In genomic region chr4:2809610-2810180, GRCh38 we compare ENCODE assay signal across 18 cellular contexts. TPM values are rescaled to one million over a fixed set of nuclear protein-coding genes. Genes with fewer than 3 reads are reported as not detected.
DNase-seq lines count a peak whose midpoint lies in the region; ATAC-seq, FAIRE-seq and TF ChIP-seq lines count a peak whose summit lies in the region.
"Had no signal": no experiment of that assay in that cellular context is flagged by ENCODE, and none has a peak within 500 bp of the region (broad histone marks: within the 10 kb centered on the region; RNA-seq: fewer than 3 reads in every experiment).

No MANE protein-coding gene starts in this region.

- H3K27ac Mint-ChIP-seq in CD4-positive, alpha-beta memory T cell = peak overlapping the region in 5 of 7 donors; percentile 17 to 82 (median 42)
- peak overlapping the region in 2 of 3 experiments; percentile 64 to 96 for H3K27ac Mint-ChIP-seq in nephron
- H3K27ac Mint-ChIP-seq: activated CD4-positive, alpha-beta T cell treated with anti-CD3 and anti-CD28 coated beads for 36 hours had no signal

- H3F3A ChIP-seq in PC-9 (ENCODE audit: insufficient read depth, low read depth) = no peaks in the 10 kb centered on the region

- H2AFZ ChIP-seq in K562 (ENCODE audit: low read depth, low read length) = no peak overlapping the region
- no peak overlapping the region for H2AFZ ChIP-seq in PC-9

- H3K27ac ChIP-seq in CD4-positive, alpha-beta memory T cell (ENCODE audit: low read depth, low read length) = no peak overlapping the region
- H3K27ac ChIP-seq in K562 (ENCODE audit: extremely low read depth, low read depth, low read length) (no peak overlapping the region), PC-9 (no peak overlapping the region)

- BruUV-seq in K562 (replicated peaks; lab: Mats Ljungman, UMichigan) = no TSS peak
- no TSS peak for BruUV-seq in PC-9 (replicated peaks; lab: Mats Ljungman, UMichigan)

- no peaks in the 10 kb centered on the region; the same call in 2 of the 3 replicates for H3K79me2 ChIP-seq in K562 (ENCODE audit: control insufficient read depth, insufficient read depth, low read length)
- no peaks in the 10 kb centered on the region for H3K79me2 ChIP-seq in PC-9 (ENCODE audit: low read depth)

- no peak for TF ChIP-seq CTCF in K562 (IDR thresholded peaks at IDR 0.05 in 2 of 3, conservative IDR thresholded peaks at IDR 0.05 in 1 of 3; ENCODE audit: insufficient read depth in 2 of 3, low read depth in 1 of 3, low read length in 3 of 3)
- no peak for TF ChIP-seq CTCF in nephron (IDR thresholded peaks at IDR 0.05; ENCODE audit: unreplicated experiment in 3 of 3)
- TF ChIP-seq CTCF in PC-9 (conservative IDR thresholded peaks at IDR 0.05) = no peak

- FAIRE-seq in K562 (lab: Jason Lieb, UNC) = no peak

- H3K4me1 ChIP-seq in CD4-positive, alpha-beta memory T cell (ENCODE audit: insufficient read depth, low read length) = peaks cover 32% of the 10 kb centered on the region
- peaks cover 0 to 76% of the 10 kb centered on the region in 2 experiments; a peak in 3 of 5 replicates for H3K4me1 ChIP-seq in K562 (replicated peaks in 1 of 2; ENCODE audit: control insufficient read depth in 2 of 2, insufficient read depth in 2 of 2, low read length in 2 of 2)
- H3K4me1 ChIP-seq in PC-9 (replicated peaks; ENCODE audit: insufficient read depth) = peaks cover 25% of the 10 kb centered on the region

- in situ Hi-C loops in K562 (cut with MboI) = no loop called here

- H3K36me3 ChIP-seq in CD4-positive, alpha-beta memory T cell (ENCODE audit: insufficient read depth, low read length) = no peaks in the 10 kb centered on the region
- H3K36me3 ChIP-seq in K562 (ENCODE audit: control insufficient read depth, insufficient read depth, low read length) (no peaks in the 10 kb centered on the region), PC-9 (ENCODE audit: low read depth) (no peaks in the 10 kb centered on the region)
- H3K36me3 ChIP-seq: BE2C had no signal

- no peaks in the 10 kb centered on the region for H3K9me3 ChIP-seq in CD4-positive, alpha-beta memory T cell (ENCODE audit: control insufficient read depth in 1 of 2, low read length in 2 of 2)
- H3K9me3 ChIP-seq in K562 (replicated peaks; ENCODE audit: control insufficient read depth, insufficient read depth, low read depth, low read length) (no peaks in the 10 kb centered on the region), PC-9 (ENCODE audit: insufficient read depth, low read depth) (no peaks in the 10 kb centered on the region)
- H3K9me3 ChIP-seq: BE2C, testis had no signal

- no peak for TF ChIP-seq RAD21 in K562 (CRISPR knock-in tag; conservative IDR thresholded peaks at IDR 0.05 in 1 of 2, IDR thresholded peaks at IDR 0.05 in 1 of 2)

- H3K27me3 Mint-ChIP-seq in CD4-positive, alpha-beta memory T cell = no peaks in the 10 kb centered on the region
- no peaks in the 10 kb centered on the region for H3K27me3 Mint-ChIP-seq in nephron (ENCODE audit: low read depth)
- H3K27me3 Mint-ChIP-seq: activated CD4-positive, alpha-beta T cell treated with anti-CD3 and anti-CD28 coated beads for 36 hours had no signal

- peak overlapping the region in 1 of 2 experiments; percentile 82; a peak in 2 of 4 replicates for H3K9ac ChIP-seq in K562 (ENCODE audit: insufficient read depth in 1 of 2, low read depth in 2 of 2, low read length in 2 of 2)

- no peaks in the 10 kb centered on the region for H3K9me3 Mint-ChIP-seq in CD4-positive, alpha-beta memory T cell
- H3K9me3 Mint-ChIP-seq in nephron = peaks cover 4% of the 10 kb centered on the region
- H3K9me3 Mint-ChIP-seq: natural killer cell; T-helper 2 cell treated with Interferon-gamma antibody and Interleukin-4, amounts not matched to agents 5 μg/mL and 100 μg/mL, for 36 hours had no signal

- H3K4me1 Mint-ChIP-seq in CD4-positive, alpha-beta memory T cell = peaks cover 21 to 44% (median 29%) of the 10 kb centered on the region in 4 donors
- H3K4me1 Mint-ChIP-seq in nephron = peaks cover 39% of the 10 kb centered on the region

- CTCF ChIA-PET in CD4-positive, alpha-beta memory T cell (lab: Charles Lee; ENCODE audit: partially characterized antibody) = no interaction called here
- CTCF ChIA-PET in K562 (lab: Yijun Ruan, JAX; ENCODE audit: low intra/inter-chr PET ratio) = no interaction called here
- CTCF ChIA-PET in PC-9 (lab: Charles Lee) = interaction anchor here (0.8 kb wide), 1 partner anchor 9 kb away, joined by 4 read pairs; no protein-coding TSS in a partner anchor

- no peak overlapping the region for H3K4me2 ChIP-seq in K562 (ENCODE audit: insufficient read depth, low read length)
- H3K4me2 ChIP-seq in PC-9 = no peak overlapping the region

- WGBS in K562 (ENCODE audit: insufficient coverage, low coverage, missing lambda C conversion rate) = 66% methylated on average over 10 of the region's 10 CpGs

- peaks cover 0 to 16% of the 10 kb centered on the region in 2 donors for H3K36me3 Mint-ChIP-seq in CD4-positive, alpha-beta memory T cell
- H3K36me3 Mint-ChIP-seq in nephron (ENCODE audit: low read depth) = peaks cover 4% of the 10 kb centered on the region
- H3K36me3 Mint-ChIP-seq: natural killer cell had no signal

- intact Hi-C loops in CD4-positive, alpha-beta memory T cell (cut with micrococcal nuclease) = loop anchor here (10.0 kb wide), 1 partner anchor 45 kb away; no protein-coding TSS in a partner anchor
- intact Hi-C loops in K562 (cut with micrococcal nuclease) (no loop called here), PC-9 (cut with micrococcal nuclease; ENCODE audit: unreplicated experiment) (no loop called here)

- H3K9me1 ChIP-seq in K562 (ENCODE audit: control insufficient read depth, insufficient read depth, low read length) = peaks cover 5% of the 10 kb centered on the region

- no peak for TF ChIP-seq EP300 in K562 (IDR thresholded peaks at IDR 0.05; ENCODE audit: low read length)

- no peaks in the 10 kb centered on the region for H3K27me3 ChIP-seq in CD4-positive, alpha-beta memory T cell (ENCODE audit: insufficient read depth, low read length)
- no peaks in the 10 kb centered on the region for H3K27me3 ChIP-seq in K562 (ENCODE audit: control insufficient read depth in 2 of 2, insufficient read depth in 2 of 2, low read length in 2 of 2)
- H3K27me3 ChIP-seq in PC-9 (ENCODE audit: insufficient read depth, low read depth) = no peaks in the 10 kb centered on the region
- H3K27me3 ChIP-seq: BE2C, testis had no signal

- TF ChIP-seq POLR2A in K562 (conservative IDR thresholded peaks at IDR 0.05) = no peak

- no peak for ATAC-seq in K562
- no peak for ATAC-seq in GM21619 (IDR thresholded peaks at IDR 0.05; ENCODE audit: unreplicated experiment)
- ATAC-seq: activated CD4-positive, alpha-beta T cell treated with anti-CD3 and anti-CD28 coated beads for 36 hours; left colon; natural killer cell had no signal

- no peaks in the 10 kb centered on the region for H3K9me2 ChIP-seq in PC-9 (ENCODE audit: insufficient read depth)

- POLR2A ChIA-PET in CD4-positive, alpha-beta memory T cell (lab: Charles Lee; ENCODE audit: partially characterized antibody) = interaction anchor here (0.9 to 8.1 kb wide), 3 partner anchors 11 to 33 kb away, joined by 3 to 77 read pairs (median 15); partner anchors contain the start of gene ADD1
- POLR2A ChIA-PET in K562 (lab: Yijun Ruan, JAX) = interaction anchor here (0.7 to 1.8 kb wide), 3 partner anchors 9 to 39 kb away, joined by 4 to 5 read pairs (median 4); no protein-coding TSS in a partner anchor
- POLR2A ChIA-PET in PC-9 (lab: Charles Lee; ENCODE audit: unreplicated experiment) = no interaction called here

- peak in 1 of 5 donors; percentile 31 for DNase-seq in CD4-positive, alpha-beta memory T cell
- DNase-seq in NCI-H1092 (lab: John Stamatoyannopoulos, UW) (peak; percentile 49), K562 (ENCODE audit: extremely low read depth in 1 of 4, low spot score in 3 of 4) (no peak), PC-9 (no peak), NCI-H526 treated with DMSO at 0.1 percent for 48 hours (lab: John Stamatoyannopoulos, UW) (no peak)
- no peak for DNase-seq in effector CD8-positive, alpha-beta T cell (lab: John Stamatoyannopoulos, UW)
- DNase-seq: activated CD4-positive, alpha-beta T cell treated with anti-CD3 and anti-CD28 coated beads for 36 hours; BE2C; DMS79 treated with DMSO at 0.1 percent for 48 hours; foreskin melanocyte; left colon; natural killer cell; SHP77 treated with DMSO at 0.1 percent for 48 hours; stimulated activated CD4-positive, alpha-beta T cell treated with anti-CD3 and anti-CD28 coated beads, Interleukin-1b, Interleukin-23, amount 100 ng/mL, for 48 hours; testis had no signal

- H4K20me1 ChIP-seq in K562 (replicated peaks; ENCODE audit: control insufficient read depth, insufficient read depth, low read length) = peaks cover 10% of the 10 kb centered on the region; the same call in 1 of the 2 replicates
- peaks cover 6% of the 10 kb centered on the region; the same call in 1 of the 2 replicates for H4K20me1 ChIP-seq in PC-9 (ENCODE audit: insufficient read depth)

- peak overlapping the region in 3 of 8 donors; percentile 33 to 66 (median 42) for H3K4me3 Mint-ChIP-seq in CD4-positive, alpha-beta memory T cell
- H3K4me3 Mint-ChIP-seq in nephron = no peak overlapping the region
- H3K4me3 Mint-ChIP-seq: activated CD4-positive, alpha-beta T cell treated with anti-CD3 and anti-CD28 coated beads for 36 hours; natural killer cell; T-helper 2 cell treated with Interferon-gamma antibody and Interleukin-4, amounts not matched to agents 5 μg/mL and 100 μg/mL, for 36 hours had no signal

- H3K4me3 ChIP-seq in CD4-positive, alpha-beta memory T cell (ENCODE audit: low read length in 2 of 2) = no peak overlapping the region
- H3K4me3 ChIP-seq in K562 (no peak overlapping the region), PC-9 (no peak overlapping the region)
- H3K4me3 ChIP-seq: testis had no signal

RNA-seq across cellular contexts. Expression of gene SH3BP2, which starts 16.8 kb away (rescaled TPM):
- total RNA-seq in CD4-positive, alpha-beta memory T cell = 10 to 100 TPM; 37.9 to 44.3 TPM
- 10 to 100 TPM in 1 of 2 donors, 1 to 10 TPM in 1; 3.8 to 16.3 TPM for polyA plus RNA-seq in CD4-positive, alpha-beta memory T cell
- total RNA-seq in K562 (2011; cell fraction: chromatin; rRNA removed; ENCODE audit: low replicate concordance) = 49.1 and 137 TPM in 2 replicates
- 57.9 and 62.0 TPM in 2 replicates for total RNA-seq in K562 (2011; cell fraction: nucleolus; rRNA removed)
- total RNA-seq in K562 (2011; cell fraction: nucleoplasm; rRNA removed) = 59.4 and 93.7 TPM in 2 replicates
- total RNA-seq in K562 (2014; rRNA removed) (9.7 and 15.9 TPM in 2 replicates), K562 (2014; rRNA removed; fragmentation: Illumina TruSeq; extraction: Trizol) (3.7 and 3.9 TPM in 2 replicates), K562 (2015; rRNA removed; fragmentation: Illumina TruSeq; extraction: Trizol) (3.5 and 5.6 TPM in 2 replicates), K562 (2021) (10.8 and 16.0 TPM in 2 replicates), PC-9 (2021) (40.4 and 54.0 TPM in 2 replicates)
- polyA plus RNA-seq in K562 (2011; rRNA removed) (9.6 and 13.9 TPM in 2 replicates), K562 (2014; fragmentation: Illumina TruSeq; extraction: Trizol) (5.1 and 10.9 TPM in 2 replicates), K562 (2014; fragmentation: Nextera tagmentation; extraction: Ambion mirVana) (under 1 TPM; 0.34 to 0.72 TPM), K562 (2014; rRNA removed) (14.2 and 17.6 TPM in 2 replicates)
- polyA plus RNA-seq in K562 (2011; cell fraction: cytosol; rRNA removed) = 10.6 and 10.7 TPM in 2 replicates
- polyA plus RNA-seq in K562 (2011; cell fraction: nucleus; rRNA removed) = 88.6 and 117 TPM in 2 replicates
- 4.4 and 18.7 TPM in 2 replicates for polyA plus RNA-seq in K562 (2012)
- 18.0 and 41.6 TPM in 2 replicates for polyA minus RNA-seq in K562 (2011; rRNA and poly(A)+ RNA removed)
- polyA minus RNA-seq in K562 (2011; cell fraction: cytosol; rRNA and poly(A)+ RNA removed) = 5.7 and 10.8 TPM in 2 replicates
- 26.8 and 33.3 TPM in 2 replicates for polyA minus RNA-seq in K562 (2011; cell fraction: nucleus; rRNA and poly(A)+ RNA removed)

RNA-seq across cellular contexts. Expression of gene ADD1, which starts 33.9 kb away (rescaled TPM):
- total RNA-seq in CD4-positive, alpha-beta memory T cell = 100 to 1,000 TPM; 289 to 293 TPM
- polyA plus RNA-seq in CD4-positive, alpha-beta memory T cell = 100 to 1,000 TPM; 159 to 171 TPM
- total RNA-seq in K562 (2011; cell fraction: chromatin; rRNA removed; ENCODE audit: low replicate concordance) = 289 and 338 TPM in 2 replicates
- total RNA-seq in K562 (2011; cell fraction: nucleolus; rRNA removed) = 122 and 133 TPM in 2 replicates
- 186 and 236 TPM in 2 replicates for total RNA-seq in K562 (2011; cell fraction: nucleoplasm; rRNA removed)
- total RNA-seq in K562 (2014; rRNA removed) (104 and 140 TPM in 2 replicates), K562 (2014; rRNA removed; fragmentation: Illumina TruSeq; extraction: Trizol) (67.1 and 80.8 TPM in 2 replicates), K562 (2015; rRNA removed; fragmentation: Illumina TruSeq; extraction: Trizol) (74.0 and 76.9 TPM in 2 replicates), K562 (2021) (145 and 153 TPM in 2 replicates), PC-9 (2021) (178 and 181 TPM in 2 replicates)
- polyA plus RNA-seq in K562 (2011; rRNA removed) (72.4 and 77.0 TPM in 2 replicates), K562 (2014; fragmentation: Illumina TruSeq; extraction: Trizol) (99.7 and 110 TPM in 2 replicates), K562 (2014; fragmentation: Nextera tagmentation; extraction: Ambion mirVana) (10 to 100 TPM; 17.5 to 20.7 TPM), K562 (2014; rRNA removed) (87.7 and 121 TPM in 2 replicates)
- 85.9 and 111 TPM in 2 replicates for polyA plus RNA-seq in K562 (2011; cell fraction: cytosol; rRNA removed)
- 164 and 189 TPM in 2 replicates for polyA plus RNA-seq in K562 (2011; cell fraction: nucleus; rRNA removed)
- polyA plus RNA-seq in K562 (2012) = 141 and 159 TPM in 2 replicates
- 65.9 and 67.4 TPM in 2 replicates for polyA minus RNA-seq in K562 (2011; rRNA and poly(A)+ RNA removed)
- polyA minus RNA-seq in K562 (2011; cell fraction: cytosol; rRNA and poly(A)+ RNA removed) = 46.7 and 62.1 TPM in 2 replicates
- polyA minus RNA-seq in K562 (2011; cell fraction: nucleus; rRNA and poly(A)+ RNA removed) = 57.5 and 58.6 TPM in 2 replicates

RNA-seq across cellular contexts. Expression of gene TNIP2, which starts 53.6 kb away (rescaled TPM):
- 10 to 100 TPM; 50.0 to 50.5 TPM for total RNA-seq in CD4-positive, alpha-beta memory T cell
- 10 to 100 TPM; 45.8 to 48.5 TPM for polyA plus RNA-seq in CD4-positive, alpha-beta memory T cell
- 24.5 and 78.1 TPM in 2 replicates for total RNA-seq in K562 (2011; cell fraction: chromatin; rRNA removed; ENCODE audit: low replicate concordance)
- 49.7 and 54.7 TPM in 2 replicates for total RNA-seq in K562 (2011; cell fraction: nucleolus; rRNA removed)
- total RNA-seq in K562 (2011; cell fraction: nucleoplasm; rRNA removed) = 30.4 and 33.4 TPM in 2 replicates
- total RNA-seq in K562 (2014; rRNA removed) (42.6 and 46.7 TPM in 2 replicates), K562 (2014; rRNA removed; fragmentation: Illumina TruSeq; extraction: Trizol) (11.6 and 13.1 TPM in 2 replicates), K562 (2015; rRNA removed; fragmentation: Illumina TruSeq; extraction: Trizol) (19.5 and 21.9 TPM in 2 replicates), K562 (2021) (32.2 and 35.8 TPM in 2 replicates), PC-9 (2021) (37.1 and 44.8 TPM in 2 replicates)
- polyA plus RNA-seq in K562 (2011; rRNA removed) (17.5 and 21.8 TPM in 2 replicates), K562 (2014; fragmentation: Illumina TruSeq; extraction: Trizol) (12.1 and 18.3 TPM in 2 replicates), K562 (2014; fragmentation: Nextera tagmentation; extraction: Ambion mirVana) (1 to 10 TPM in 1 of 2 experiments, under 1 TPM in 1; 0.61 to 1.1 TPM), K562 (2014; rRNA removed) (38.1 and 38.2 TPM in 2 replicates)
- polyA plus RNA-seq in K562 (2011; cell fraction: cytosol; rRNA removed) = 16.5 and 28.2 TPM in 2 replicates
- polyA plus RNA-seq in K562 (2011; cell fraction: nucleus; rRNA removed) = 49.0 and 90.0 TPM in 2 replicates
- polyA plus RNA-seq in K562 (2012) = 30.8 and 32.9 TPM in 2 replicates
- 10.0 and 16.8 TPM in 2 replicates for polyA minus RNA-seq in K562 (2011; rRNA and poly(A)+ RNA removed)
- polyA minus RNA-seq in K562 (2011; cell fraction: cytosol; rRNA and poly(A)+ RNA removed) = 13.7 and 14.7 TPM in 2 replicates
- polyA minus RNA-seq in K562 (2011; cell fraction: nucleus; rRNA and poly(A)+ RNA removed) = 16.4 and 17.5 TPM in 2 replicates
